Comparison of ENCODE assay signal across 30 cellular contexts in genomic region chrX:144715356-144715755, GRCh38.
"Had no signal": no experiment of that assay in that cellular context is flagged by ENCODE, and none has a peak within 500 bp of the region (broad histone marks: within the 10 kb centered on the region; RNA-seq: fewer than 3 reads in every experiment).

No MANE protein-coding gene starts in this region.

- H3K36me3 ChIP-seq: adrenal gland, ovary, thyroid gland, upper lobe of left lung, vagina had no signal

- FAIRE-seq: keratinocyte had no signal

- ATAC-seq: activated CD8-positive, alpha-beta memory T cell treated with anti-CD3 and anti-CD28 coated beads, Interleukin-2, amount 10 ng/mL, durations not matched to agents 7 days and 5 days; activated CD8-positive, alpha-beta T cell treated with anti-CD3 and anti-CD28 coated beads, Interleukin-2, amount 10 ng/mL, durations not matched to agents 7 days and 5 days; effector memory CD8-positive, alpha-beta T cell; left colon; naive thymus-derived CD4-positive, alpha-beta T cell; sciatic nerve; T-helper 17 cell; WTC11 had no signal

- DNase-seq: activated CD8-positive, alpha-beta memory T cell treated with anti-CD3 and anti-CD28 coated beads, Interleukin-2, amount 10 ng/mL, durations not matched to agents 7 days and 5 days; activated CD8-positive, alpha-beta T cell treated with anti-CD3 and anti-CD28 coated beads, Interleukin-2, amount 10 ng/mL, durations not matched to agents 7 days and 5 days; activated effector memory CD4-positive, alpha-beta T cell treated with Interleukin-2 at 50 U/mL for 16 hours; activated naive CD4-positive, alpha-beta T cell treated with anti-CD3 and anti-CD28 coated beads for 36 hours; activated naive CD8-positive, alpha-beta T cell treated with anti-CD3 and anti-CD28 coated beads for 36 hours; activated T-cell treated with anti-CD3 and anti-CD28 coated beads for 4 hours; adrenal gland; aorta; dorsolateral prefrontal cortex; effector memory CD8-positive, alpha-beta T cell; erythroblast; foreskin melanocyte; left colon; midbrain; naive thymus-derived CD4-positive, alpha-beta T cell; ovary; retina; stimulated activated CD4-positive, alpha-beta T cell treated with anti-CD3 and anti-CD28 coated beads, Interleukin-15, amount 100 ng/mL, for 24 hours; stimulated activated CD4-positive, alpha-beta T cell treated with anti-CD3 and anti-CD28 coated beads, Interleukin-2, amount 100 ng/mL, for 24 hours; stimulated activated naive CD4-positive, alpha-beta T cell; substantia nigra; T-helper 17 cell; T1000; thyroid gland; upper lobe of left lung had no signal

- H3K9me3 ChIP-seq: adrenal gland, ovary, thyroid gland, upper lobe of left lung, vagina had no signal

- H3K27ac ChIP-seq: adrenal gland, coronary artery, ovary, thyroid gland, upper lobe of left lung, vagina had no signal

- H3K4me3 ChIP-seq: adrenal gland, coronary artery, dorsolateral prefrontal cortex, ovary, thyroid gland, upper lobe of left lung, vagina had no signal

- H3K4me1 ChIP-seq: adrenal gland, thyroid gland, upper lobe of left lung, vagina had no signal

- H3K27me3 ChIP-seq: adrenal gland, ovary, thyroid gland, upper lobe of left lung, vagina had no signal
